Comparison of ENCODE assay signal across 1 cellular context in genomic region chr6:102075539-102075938, GRCh38.
TF ChIP-seq lines count a peak whose summit lies in the region.

No MANE protein-coding gene starts in this region.

TF ChIP-seq in GM23338, 12 proteins besides CTCF, POLR2A, EP300 and RAD21 (continued from another document):
- TF ChIP-seq EZH2 (IDR thresholded peaks at IDR 0.05; ENCODE audit: low read depth, unreplicated experiment) (no peak), STAT1 (IDR thresholded peaks at IDR 0.05; ENCODE audit: unreplicated experiment) (no peak), ZNF114 (CRISPR knock-in tag; IDR thresholded peaks at IDR 0.05) (no peak)
